2 cellular contexts compared by ENCODE assay signal in genomic region chrX:13732246-13733067, GRCh38.
A peak's percentile ranks its signal among the peaks of the same experiment; 100 is the strongest.
TF ChIP-seq lines count a peak whose summit lies in the region.

No MANE protein-coding gene starts in this region.

TF ChIP-seq in GM12891, 5 proteins besides CTCF, POLR2A, EP300 and RAD21:
- TF ChIP-seq SPI1 (IDR thresholded peaks at IDR 0.05; ENCODE audit: low read depth, low read length) (peak; percentile 38; the same call in 1 of the 2 replicates), TAF1 (IDR thresholded peaks at IDR 0.05; ENCODE audit: low read depth, low read length) (no peak)

TF ChIP-seq in HepG2, 621 proteins besides CTCF, POLR2A, EP300 and RAD21:
- TF ChIP-seq ATF3 (CRISPR knock-in tag; IDR thresholded peaks at IDR 0.05) = no peak
- no peak for TF ChIP-seq NFIC (IDR thresholded peaks at IDR 0.05; ENCODE audit: low read length)
- no peak for TF ChIP-seq NR1H2 (CRISPR knock-in tag; IDR thresholded peaks at IDR 0.05; ENCODE audit: borderline replicate concordance, low read depth)
- no peak for TF ChIP-seq ZNF768 (CRISPR knock-in tag; IDR thresholded peaks at IDR 0.05)
- no peak for TF ChIP-seq ZMAT5 (CRISPR knock-in tag; IDR thresholded peaks at IDR 0.05; ENCODE audit: borderline replicate concordance, low read depth)
